Comparison of ENCODE assay signal across 8 cellular contexts in the genomic region with DNA sequence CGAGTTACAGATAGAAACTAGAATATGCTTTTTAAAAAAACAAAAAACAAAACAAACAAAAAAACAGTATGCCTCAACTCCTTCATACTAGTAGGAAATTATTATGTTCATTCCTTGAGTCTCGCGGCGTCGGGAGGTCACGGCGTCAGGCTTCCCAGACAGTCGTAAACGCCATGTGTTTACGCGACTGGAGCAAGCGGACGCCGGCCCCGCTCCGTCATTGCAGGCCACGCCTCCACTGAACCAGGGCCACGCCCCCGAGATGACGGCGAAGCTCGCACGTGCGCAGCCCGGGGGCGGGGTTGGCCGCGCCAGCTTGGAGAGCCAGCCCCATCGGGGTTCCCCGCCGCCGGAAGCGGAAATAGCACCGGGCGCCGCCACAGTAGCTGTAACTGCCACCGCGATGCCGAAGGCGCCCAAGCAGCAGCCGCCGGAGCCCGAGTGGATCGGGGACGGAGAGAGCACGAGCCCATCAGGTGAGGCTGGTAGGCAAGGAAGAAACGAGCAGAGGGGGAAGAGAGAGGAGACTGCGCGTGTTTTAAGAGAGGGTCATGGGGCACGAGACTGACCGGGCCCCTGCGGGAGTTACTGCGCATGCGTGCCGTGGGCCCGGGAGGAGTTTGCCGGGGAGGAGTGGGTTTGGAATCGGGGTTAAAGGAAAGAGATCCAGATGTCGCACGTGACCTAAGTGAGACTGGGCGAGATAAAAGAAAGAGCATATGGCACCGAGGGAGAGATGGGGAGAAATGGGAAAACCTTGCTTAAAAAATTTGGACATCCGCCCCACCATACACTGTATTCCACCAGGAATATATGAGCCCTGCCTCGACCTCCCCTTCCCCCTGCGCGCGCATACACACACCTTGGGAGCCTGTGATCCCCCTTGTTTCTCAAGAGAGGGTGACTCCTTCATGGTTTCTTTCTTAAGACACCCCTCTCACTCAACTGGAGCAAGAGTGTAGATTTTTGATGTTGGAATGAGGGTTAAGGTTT. TPM values are rescaled to one million over a fixed set of nuclear protein-coding genes. Genes with fewer than 3 reads are reported as not detected.
DNase-seq lines count a peak whose midpoint lies in the region; ATAC-seq and TF ChIP-seq lines count a peak whose summit lies in the region.

A gene (plus strand): TSS at position 358 of the 993 bp plus-strand sequence. CDS start 46 bp downstream, at position 404.

- no peak for TF ChIP-seq CTCF in AG10803 (conservative IDR thresholded peaks at IDR 0.05; ENCODE audit: low read length)

- DNase-seq in AG10803 (ENCODE audit: low read depth) = peak; percentile 95
- DNase-seq in NCI-H460 (ENCODE audit: extremely low read depth, low read depth) = peak; percentile 92
- peak; percentile 100 for DNase-seq in activated CD4-positive, CD25-positive, alpha-beta regulatory T cell treated with anti-CD3 and anti-CD28 coated beads, Interleukin-2, amount 50 U/mL, for 72 hours
- DNase-seq in cerebellar nuclear complex (lab: John Stamatoyannopoulos, UW) = peak; percentile 82 to 96
- peak; percentile 99 for DNase-seq in islet precursor cell
- DNase-seq in stimulated activated CD4-positive, alpha-beta T cell treated with anti-CD3 and anti-CD28 coated beads, Interleukin-12 subunit alpha, Interleukin-12 subunit beta, amount 100 ng/mL, for 48 hours (ENCODE audit: low read depth in 2 of 3, low spot score in 1 of 3) = peak; percentile 98 to 100 (median 100)

- ATAC-seq in GM19043 (IDR thresholded peaks at IDR 0.05; ENCODE audit: low read depth, unreplicated experiment) (peak; percentile 97), HG03378 (IDR thresholded peaks at IDR 0.05; ENCODE audit: unreplicated experiment) (peak; percentile 78)

- peak within 1 kb of the TSS; percentile 98 for H3K4me3 ChIP-seq in AG10803 (ENCODE audit: low read length)

RNA-seq across cellular contexts. Expression of the gene that starts here (rescaled TPM):
- 29.2 and 34.4 TPM in 2 replicates for total RNA-seq in NCI-H460 (2014; rRNA removed; shearing (Covaris generic))
- polyA plus RNA-seq in NCI-H460 (2014; cell fraction: nucleus; rRNA removed) = 17.0 and 20.1 TPM in 2 replicates

Comparison
In these comparisons a context has a peak if more than half of its experiments do, and no peak if none do; other contexts are left out.
1. Peak in every context shown above with its lines: DNase-seq, ATAC-seq and H3K4me3 ChIP-seq.